1 cellular context compared by ENCODE assay signal in the genomic region with DNA sequence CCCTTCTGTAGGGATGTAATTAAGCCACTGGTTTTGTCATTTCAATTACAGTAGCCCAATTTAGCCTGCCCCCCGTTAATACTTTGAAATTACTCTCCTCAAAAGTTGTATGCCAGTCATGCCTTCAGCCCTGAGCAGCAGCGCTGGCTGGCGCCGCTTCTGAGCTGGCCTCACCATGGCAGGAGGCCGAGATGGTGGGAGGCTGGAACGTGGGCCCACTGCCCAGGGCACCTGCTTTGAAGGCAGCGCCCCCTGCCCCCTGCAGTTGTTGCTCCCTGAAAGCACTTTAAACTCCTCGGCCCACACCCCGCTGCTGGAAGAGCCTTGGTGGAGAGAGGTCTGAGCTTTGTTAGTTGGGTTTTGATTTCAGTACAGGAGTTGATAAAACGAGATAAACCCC.
TF ChIP-seq lines count a peak whose summit lies in the region.

No MANE protein-coding gene starts in this region.

TF ChIP-seq in endothelial cell of umbilical vein, 7 proteins besides CTCF, POLR2A, EP300 and RAD21:
- TF ChIP-seq GATA2 (IDR thresholded peaks at IDR 0.05; ENCODE audit: insufficient read depth, insufficient read length, low read depth, low read length) = no peak
- TF ChIP-seq JUN (IDR thresholded peaks at IDR 0.05; ENCODE audit: borderline replicate concordance, insufficient read depth, insufficient read length, low read depth) = no peak
- no peak for TF ChIP-seq FOS (IDR thresholded peaks at IDR 0.05; ENCODE audit: borderline replicate concordance, insufficient read depth, low read length)
- no peak for TF ChIP-seq MYC (IDR thresholded peaks at IDR 0.05; ENCODE audit: low read depth, low read length)
- TF ChIP-seq, protein P1, sequence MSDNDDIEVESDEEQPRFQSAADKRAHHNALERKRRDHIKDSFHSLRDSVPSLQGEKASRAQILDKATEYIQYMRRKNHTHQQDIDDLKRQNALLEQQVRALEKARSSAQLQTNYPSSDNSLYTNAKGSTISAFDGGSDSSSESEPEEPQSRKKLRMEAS (IDR thresholded peaks at IDR 0.05; ENCODE audit: insufficient read depth, insufficient read length) = no peak
- no peak for TF ChIP-seq POLR2AphosphoS5 (IDR thresholded peaks at IDR 0.05; ENCODE audit: insufficient read depth, low read depth, low read length)
- TF ChIP-seq EZH2 (IDR thresholded peaks at IDR 0.05; ENCODE audit: borderline replicate concordance, low read depth, low read length, severe bottlenecking) = no peak
